35 cellular contexts compared by ENCODE assay signal in genomic region chr18:37491526-37491925, GRCh38.
"Had no signal": no experiment of that assay in that cellular context is flagged by ENCODE, and none has a peak within 500 bp of the region (broad histone marks: within the 10 kb centered on the region; RNA-seq: fewer than 3 reads in every experiment).

No MANE protein-coding gene starts in this region.

- H3K4me3 Mint-ChIP-seq: activated B cell treated with CpG ODN at 0.5 μM for 24 hours; activated CD4-positive, alpha-beta memory T cell treated with anti-CD3 and anti-CD28 coated beads for 36 hours; activated CD4-positive, alpha-beta T cell treated with anti-CD3 and anti-CD28 coated beads, Interleukin-2, amount 10 ng/mL, durations not matched to agents 24 days and 14 days; activated CD8-positive, alpha-beta T cell treated with anti-CD3 and anti-CD28 coated beads for 36 hours; activated naive CD4-positive, alpha-beta T cell treated with anti-CD3 and anti-CD28 coated beads for 36 hours; activated naive CD8-positive, alpha-beta T cell treated with anti-CD3 and anti-CD28 coated beads for 36 hours; activated T-cell treated with anti-CD3 and anti-CD28 coated beads, Interleukin-2, amount 50 U/mL, for 4 hours; activated T-cell treated with anti-CD3 and anti-CD28 coated beads, Interleukin-2, amount 50 U/mL, for 72 hours; activated T-helper 1 cell treated with anti-CD3 and anti-CD28 coated beads, Interleukin-12 subunit alpha, Interleukin-12 subunit beta, Interleukin-2, Interleukin-4 antibody, amounts not matched to agents 30 ng/mL and 10 ng/mL and 1 ng/mL, durations not matched to agents 14 hours and 24 hours and 36 hours; activated T-helper 17 cell treated with anti-CD3 and anti-CD28 coated beads, Interleukin-2, amount 50 U/mL, for 72 hours; T-cell; T-helper 17 cell had no signal

- H3K27ac ChIP-seq: adrenal gland, body of pancreas, brain microvascular endothelial cell, breast epithelium, VCaP had no signal

- H3K27ac Mint-ChIP-seq: activated B cell treated with CpG ODN at 0.5 μM for 24 hours; activated CD4-positive, alpha-beta memory T cell treated with anti-CD3 and anti-CD28 coated beads for 36 hours; activated CD4-positive, alpha-beta T cell treated with anti-CD3 and anti-CD28 coated beads, Interleukin-2, amount 10 ng/mL, durations not matched to agents 24 days and 14 days; activated CD8-positive, alpha-beta T cell treated with anti-CD3 and anti-CD28 coated beads for 36 hours; activated naive CD4-positive, alpha-beta T cell treated with anti-CD3 and anti-CD28 coated beads for 36 hours; activated naive CD4-positive, alpha-beta T cell treated with anti-CD3 and anti-CD28 coated beads, Interleukin-2, amount 50 U/mL, for 72 hours; activated naive CD8-positive, alpha-beta T cell treated with anti-CD3 and anti-CD28 coated beads for 36 hours; activated T-cell treated with anti-CD3 and anti-CD28 coated beads, Interleukin-2, amount 50 U/mL, for 72 hours; activated T-helper 1 cell treated with anti-CD3 and anti-CD28 coated beads, Interleukin-12 subunit alpha, Interleukin-12 subunit beta, Interleukin-2, Interleukin-4 antibody, amounts not matched to agents 30 ng/mL and 10 ng/mL and 1 ng/mL, durations not matched to agents 14 hours and 24 hours and 36 hours; activated T-helper 17 cell treated with anti-CD3 and anti-CD28 coated beads, Interleukin-2, amount 50 U/mL, for 72 hours; T-cell; T-helper 17 cell had no signal

- H3K9me3 ChIP-seq: adrenal gland, body of pancreas, breast epithelium had no signal

- H3K27me3 ChIP-seq: adrenal gland, body of pancreas had no signal

- DNase-seq: activated B cell treated with CpG ODN at 0.5 μM for 24 hours; activated CD4-positive, alpha-beta memory T cell treated with anti-CD3 and anti-CD28 coated beads for 36 hours; activated CD4-positive, alpha-beta T cell treated with anti-CD3 and anti-CD28 coated beads for 4 hours; activated CD4-positive, alpha-beta T cell treated with anti-CD3 and anti-CD28 coated beads, Interleukin-2, amount 10 ng/mL, durations not matched to agents 24 days and 14 days; activated CD4-positive, alpha-beta T cell treated with anti-CD3 and anti-CD28 coated beads, Interleukin-2, amount 50 U/mL, for 1 hour; activated CD4-positive, alpha-beta T cell treated with anti-CD3 and anti-CD28 coated beads, Interleukin-2, amount 50 U/mL, for 4 hours; activated CD4-positive, CD25-positive, alpha-beta regulatory T cell treated with anti-CD3 and anti-CD28 coated beads, Interleukin-2, amount 50 U/mL, for 72 hours; activated CD8-positive, alpha-beta memory T cell treated with anti-CD3 and anti-CD28 coated beads, Interleukin-2, amount 50 U/mL, for 4 hours; activated CD8-positive, alpha-beta T cell treated with anti-CD3 and anti-CD28 coated beads for 36 hours; activated effector memory CD4-positive, alpha-beta T cell treated with anti-CD3 and anti-CD28 coated beads, Interleukin-2, amount 50 U/mL, for 16 hours; activated gamma-delta T cell treated with Interleukin-2 at 50 U/mL for 16 hours; activated naive CD4-positive, alpha-beta T cell; activated naive CD4-positive, alpha-beta T cell treated with anti-CD3 and anti-CD28 coated beads for 36 hours; activated naive CD4-positive, alpha-beta T cell treated with anti-CD3 and anti-CD28 coated beads, Interleukin-2, amount 50 U/mL, for 16 hours; activated naive CD8-positive, alpha-beta T cell treated with anti-CD3 and anti-CD28 coated beads for 36 hours; activated T-cell treated with anti-CD3 and anti-CD28 coated beads for 4 hours; activated T-cell treated with anti-CD3 and anti-CD28 coated beads, Interleukin-2, amount 50 U/mL, for 1 hour; activated T-cell treated with anti-CD3 and anti-CD28 coated beads, Interleukin-2, amount 50 U/mL, for 4 hours; activated T-cell treated with anti-CD3 and anti-CD28 coated beads, Interleukin-2, amount 50 U/mL, for 72 hours; amniotic stem cell; aorta; body of pancreas; brain microvascular endothelial cell; central memory CD4-positive, alpha-beta T cell; T-cell; T-helper 17 cell; T1000 had no signal

- H3K36me3 Mint-ChIP-seq: activated CD4-positive, alpha-beta memory T cell treated with anti-CD3 and anti-CD28 coated beads for 36 hours; activated naive CD8-positive, alpha-beta T cell treated with anti-CD3 and anti-CD28 coated beads for 36 hours; T-cell had no signal

- H3K9me3 Mint-ChIP-seq: activated B cell treated with CpG ODN at 0.5 μM for 24 hours; activated CD4-positive, alpha-beta memory T cell treated with anti-CD3 and anti-CD28 coated beads for 36 hours; activated CD4-positive, alpha-beta T cell treated with anti-CD3 and anti-CD28 coated beads, Interleukin-2, amount 10 ng/mL, durations not matched to agents 24 days and 14 days; activated CD8-positive, alpha-beta T cell treated with anti-CD3 and anti-CD28 coated beads for 36 hours; activated naive CD4-positive, alpha-beta T cell treated with anti-CD3 and anti-CD28 coated beads for 36 hours; activated naive CD4-positive, alpha-beta T cell treated with anti-CD3 and anti-CD28 coated beads, Interleukin-2, amount 50 U/mL, for 72 hours; activated naive CD8-positive, alpha-beta T cell treated with anti-CD3 and anti-CD28 coated beads for 36 hours; activated T-cell treated with anti-CD3 and anti-CD28 coated beads, Interleukin-2, amount 50 U/mL, for 4 hours; activated T-cell treated with anti-CD3 and anti-CD28 coated beads, Interleukin-2, amount 50 U/mL, for 72 hours; activated T-helper 1 cell treated with anti-CD3 and anti-CD28 coated beads, Interleukin-12 subunit alpha, Interleukin-12 subunit beta, Interleukin-2, Interleukin-4 antibody, amounts not matched to agents 30 ng/mL and 10 ng/mL and 1 ng/mL, durations not matched to agents 14 hours and 24 hours and 36 hours; activated T-helper 17 cell treated with anti-CD3 and anti-CD28 coated beads, Interleukin-2, amount 50 U/mL, for 72 hours had no signal

- H3K36me3 ChIP-seq: adrenal gland, brain microvascular endothelial cell, breast epithelium had no signal

- H3K4me1 Mint-ChIP-seq: activated B cell treated with CpG ODN at 0.5 μM for 24 hours; activated CD4-positive, alpha-beta T cell treated with anti-CD3 and anti-CD28 coated beads, Interleukin-2, amount 10 ng/mL, durations not matched to agents 24 days and 14 days; activated T-helper 17 cell treated with anti-CD3 and anti-CD28 coated beads, Interleukin-2, amount 50 U/mL, for 72 hours had no signal

- H3K4me1 ChIP-seq: body of pancreas, breast epithelium had no signal

- H3K4me3 ChIP-seq: adrenal gland, body of pancreas, breast epithelium had no signal

- ATAC-seq: activated CD8-positive, alpha-beta T cell treated with anti-CD3 and anti-CD28 coated beads for 36 hours; activated naive CD4-positive, alpha-beta T cell treated with anti-CD3 and anti-CD28 coated beads, Interleukin-2, amount 50 U/mL, for 72 hours; activated T-cell treated with anti-CD3 and anti-CD28 coated beads, Interleukin-2, amount 50 U/mL, for 4 hours; activated T-cell treated with anti-CD3 and anti-CD28 coated beads, Interleukin-2, amount 50 U/mL, for 72 hours; activated T-helper 17 cell treated with anti-CD3 and anti-CD28 coated beads, Interleukin-2, amount 50 U/mL, for 72 hours; body of pancreas; T-cell; T-helper 17 cell had no signal

- FAIRE-seq: astrocyte, TTC549 had no signal
